1 cellular context compared by ENCODE assay signal in the genomic region with DNA sequence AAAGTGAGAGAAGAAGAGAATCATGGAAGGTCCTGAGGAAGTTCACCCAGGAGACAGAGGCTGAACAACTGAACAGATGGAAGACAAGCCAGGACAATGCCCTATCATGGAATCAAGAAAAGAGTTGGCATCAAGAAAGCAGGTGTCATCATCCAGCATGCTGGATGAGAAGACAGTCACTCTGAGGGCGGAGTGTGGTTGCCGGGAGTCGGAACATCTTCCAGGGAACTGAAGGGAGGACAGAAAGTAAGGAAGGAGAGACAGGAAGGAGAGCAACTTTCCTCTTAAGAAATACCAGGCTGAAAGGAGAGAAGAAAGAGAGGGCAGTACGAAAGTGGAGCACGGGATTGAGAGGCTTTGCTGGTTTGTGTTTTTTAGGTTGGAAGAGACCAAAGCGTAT.
TF ChIP-seq lines count a peak whose summit lies in the region.

No MANE protein-coding gene starts in this region.

TF ChIP-seq in H1, 55 proteins besides CTCF, POLR2A, EP300 and RAD21:
- TF ChIP-seq EZH2 (IDR thresholded peaks at IDR 0.05; ENCODE audit: low read depth, low read length, severe bottlenecking), result no peak
- TF ChIP-seq SIX5 (IDR thresholded peaks at IDR 0.05; ENCODE audit: low read depth, low read length), result no peak
- TF ChIP-seq KDM5A (IDR thresholded peaks at IDR 0.05; ENCODE audit: low read length), result no peak
- no peak for TF ChIP-seq SIN3A (conservative IDR thresholded peaks at IDR 0.05 in 1 of 2, IDR thresholded peaks at IDR 0.05 in 1 of 2; ENCODE audit: low read depth in 1 of 2, low read length in 2 of 2)
- TF ChIP-seq BACH1 (IDR thresholded peaks at IDR 0.05; ENCODE audit: low read length), result no peak
- TF ChIP-seq ASH2L (IDR thresholded peaks at IDR 0.05; ENCODE audit: low read length), result no peak
- no peak for TF ChIP-seq HDAC6 (IDR thresholded peaks at IDR 0.05; ENCODE audit: low read depth, low read length)
- no peak for TF ChIP-seq BRCA1 (IDR thresholded peaks at IDR 0.05; ENCODE audit: low read depth, low read length)
